In genomic region chr3:112086018-112086854, GRCh38 we compare ENCODE assay signal across 8 cellular contexts. TPM values are rescaled to one million over a fixed set of nuclear protein-coding genes. Genes with fewer than 3 reads are reported as not detected.
DNase-seq lines count a peak whose midpoint lies in the region; ATAC-seq and TF ChIP-seq lines count a peak whose summit lies in the region.

TSS of gene C3orf52 (plus strand) at chr3:112086389. CDS start at chr3:112086408, 19 bp downstream.

- H3K4me2 ChIP-seq in PC-3 (ENCODE audit: low read length) = peak within 1 kb of the TSS; percentile 88

- H3K27ac Mint-ChIP-seq in naive B cell = peak within 1 kb of the TSS; percentile 24 to 75 (median 66)

- no peaks in the 10 kb centered on the region for H3F3A ChIP-seq in PC-3 (ENCODE audit: low read length, unreplicated experiment)

- TSS peak; percentile 41 for BruUV-seq in PC-3 (replicated peaks; lab: Mats Ljungman, UMichigan)

- no peaks in the 10 kb centered on the region for H3K9me2 ChIP-seq in PC-3 (replicated peaks; ENCODE audit: low read length)

- H3K9ac ChIP-seq in PC-3 (ENCODE audit: low read length) = peak within 1 kb of the TSS; percentile 96

- TF ChIP-seq CTCF in PC-3 (conservative IDR thresholded peaks at IDR 0.05; ENCODE audit: low read depth, low read length) = no peak; the same call in 1 of the 2 replicates

- H3K4me1 ChIP-seq in PC-3 (ENCODE audit: insufficient read depth, low read length) = peaks cover 44% of the 10 kb centered on the region

- CTCF ChIA-PET in PC-3 (lab: Charles Lee) = interaction anchor here (0.7 to 0.9 kb wide), 2 partner anchors 26 to 97 kb away, joined by 3 read pairs; no protein-coding TSS in a partner anchor

- ATAC-seq in GM19395 (IDR thresholded peaks at IDR 0.05; ENCODE audit: unreplicated experiment) (peak; percentile 77), HG03469 (IDR thresholded peaks at IDR 0.05; ENCODE audit: unreplicated experiment) (peak; percentile 65), PC-3 (peak; percentile 88), naive B cell (ENCODE audit: low read depth in 2 of 2) (peak; percentile 73 to 77)

- H3K4me3 Mint-ChIP-seq in naive B cell = peak within 1 kb of the TSS; percentile 78 to 91 (median 87)

- peak within 1 kb of the TSS; percentile 93 for H3K27ac ChIP-seq in PC-3 (ENCODE audit: low read length)

- peaks cover 49 to 58% (median 54%) of the 10 kb centered on the region in 3 donors for H3K27me3 Mint-ChIP-seq in naive B cell

- H3K4me1 Mint-ChIP-seq in naive B cell = peaks cover 18 to 28% (median 26%) of the 10 kb centered on the region in 3 donors

- peak within 1 kb of the TSS; percentile 94 for H3K4me3 ChIP-seq in PC-3 (ENCODE audit: low read length)

- POLR2A ChIA-PET in PC-3 (lab: Charles Lee; ENCODE audit: unreplicated experiment) = interaction anchor here (0.6 to 1.0 kb wide), 4 partner anchors 11 to 47 kb away, joined by 3 to 6 read pairs (median 3); no protein-coding TSS in a partner anchor

- H3K79me2 ChIP-seq in PC-3 (ENCODE audit: low read length) = peaks cover 46% of the 10 kb centered on the region

- intact Hi-C loops in PC-3 (cut with micrococcal nuclease) = loop anchor here (1.0 to 5.0 kb wide), 3 partner anchors 11 to 99 kb away; no protein-coding TSS in a partner anchor

- no peaks in the 10 kb centered on the region for H3K27me3 ChIP-seq in PC-3 (ENCODE audit: low read length)

- DNase-seq in C1 segment of cervical spinal cord (lab: John Stamatoyannopoulos, UW) (peak in 10 of 14 donors; percentile 5 to 53 (median 16)), PC-3 (peak; percentile 91), fibroblast of gingiva (ENCODE audit: low read depth) (peak; percentile 65), naive B cell (peak; percentile 47)
- DNase-seq in activated T-helper 1 cell treated with anti-CD3 and anti-CD28 coated beads, Interleukin-2, amount 50 U/mL, for 16 hours (ENCODE audit: low read depth in 1 of 2, low spot score in 1 of 2) = peak; percentile 29 to 38
- peak; percentile 27 to 66 (median 55) for DNase-seq in stimulated activated naive CD4-positive, alpha-beta T cell (lab: John Stamatoyannopoulos, UW)

- no peaks in the 10 kb centered on the region for H3K9me3 Mint-ChIP-seq in naive B cell

- H3K36me3 Mint-ChIP-seq in naive B cell = no peaks in the 10 kb centered on the region

- H3K36me3 ChIP-seq in PC-3 (ENCODE audit: low read depth, low read length) = no peaks in the 10 kb centered on the region

- H2AFZ ChIP-seq in PC-3 (ENCODE audit: low read length) = peak within 1 kb of the TSS; percentile 97

- peaks cover 36% of the 10 kb centered on the region for H4K20me1 ChIP-seq in PC-3 (ENCODE audit: low read length)

- no peaks in the 10 kb centered on the region for H3K9me3 ChIP-seq in PC-3 (ENCODE audit: low read length)

RNA-seq across cellular contexts. Expression of gene C3orf52, which starts in this region (rescaled TPM):
- total RNA-seq in PC-3 (2014; rRNA removed) = 14.8 and 16.7 TPM in 2 replicates
- 1 to 10 TPM in 1 of 6 donors, under 1 TPM in 4, not detected in 1; 0.23 to 1.1 (median 0.61) TPM for polyA plus RNA-seq in naive B cell (ENCODE audit: low read depth in 6 of 6)

Comparison
In these comparisons a context has a peak if more than half of its experiments do, and no peak if none do; other contexts are left out.
1. Peak in every context shown above with its lines: DNase-seq, ATAC-seq, H3K4me3 ChIP-seq and H3K27ac ChIP-seq.
2. DNase-seq: peak in every context shown above with its lines; median percentile 91 in PC-3; 65 in fibroblast of gingiva; 55 in stimulated activated naive CD4-positive, alpha-beta T cell; 47 in naive B cell; 34 in activated T-helper 1 cell treated with anti-CD3 and anti-CD28 coated beads, Interleukin-2, amount 50 U/mL, for 16 hours; 16 in C1 segment of cervical spinal cord.